ENCODE assay signal across 26 cellular contexts in genomic region chr12:93086288-93086727, GRCh38.
"Had no signal": no experiment of that assay in that cellular context is flagged by ENCODE, and none has a peak within 500 bp of the region (broad histone marks: within the 10 kb centered on the region; RNA-seq: fewer than 3 reads in every experiment).

No MANE protein-coding gene starts in this region.

- H3K4me3 ChIP-seq: coronary artery, gastroesophageal sphincter, heart left ventricle, left lung, psoas muscle, skin epidermis, spleen, thoracic aorta, tibial nerve, upper lobe of left lung had no signal

- H3K4me1 ChIP-seq: gastroesophageal sphincter, left lung, psoas muscle, spleen, tibial nerve had no signal

- H3K27me3 Mint-ChIP-seq: naive thymus-derived CD8-positive, alpha-beta T cell; stimulated activated naive B cell treated with anti-CD40 and anti-IgM and Interleukin-4, amounts not matched to agents 10 μg/mL and 1 μg/mL and 100 μg/mL, for 72 hours; stimulated activated naive CD8-positive, alpha-beta T cell treated with anti-CD3 and anti-CD28 coated beads, Interleukin-15, Interleukin-2, amounts not matched to agents 100 ng/mL and 50 ng/mL, for 24 hours had no signal

- DNase-seq: dermis blood vessel endothelial cell; effector memory CD8-positive, alpha-beta T cell; foreskin fibroblast; heart left ventricle; hippocampal formation; left cardiac atrium; left lung; midbrain; naive thymus-derived CD8-positive, alpha-beta T cell; nephron progenitor cell; nucleus accumbens; psoas muscle; right cardiac atrium; spleen; stimulated activated CD4-positive, alpha-beta T cell treated with anti-CD3 and anti-CD28 coated beads, Interleukin-4, amount 100 ng/mL, for 4 hours; stimulated activated naive B cell treated with anti-CD40 and anti-IgM and Interleukin-4, amounts not matched to agents 10 μg/mL and 1 μg/mL and 100 μg/mL, for 72 hours; upper lobe of left lung had no signal

- H3K4me3 Mint-ChIP-seq: effector memory CD8-positive, alpha-beta T cell; naive thymus-derived CD8-positive, alpha-beta T cell; nephron progenitor cell; stimulated activated naive B cell treated with anti-CD40 and anti-IgM and Interleukin-4, amounts not matched to agents 10 μg/mL and 1 μg/mL and 100 μg/mL, for 72 hours; stimulated activated naive CD8-positive, alpha-beta T cell treated with anti-CD3 and anti-CD28 coated beads, Interleukin-15, Interleukin-2, amounts not matched to agents 100 ng/mL and 50 ng/mL, for 24 hours had no signal

- H3K27ac ChIP-seq: coronary artery, gastroesophageal sphincter, heart left ventricle, left lung, psoas muscle, skin epidermis, spleen, thoracic aorta, tibial nerve, upper lobe of left lung had no signal

- H3K27me3 ChIP-seq: gastroesophageal sphincter, heart left ventricle, left lung, spleen, tibial nerve, upper lobe of left lung had no signal

- H3K9me3 ChIP-seq: thoracic aorta had no signal

- H3K27ac Mint-ChIP-seq: effector memory CD8-positive, alpha-beta T cell; naive thymus-derived CD8-positive, alpha-beta T cell; nephron progenitor cell; stimulated activated naive B cell treated with anti-CD40 and anti-IgM and Interleukin-4, amounts not matched to agents 10 μg/mL and 1 μg/mL and 100 μg/mL, for 72 hours; stimulated activated naive CD8-positive, alpha-beta T cell treated with anti-CD3 and anti-CD28 coated beads, Interleukin-15, Interleukin-2, amounts not matched to agents 100 ng/mL and 50 ng/mL, for 24 hours had no signal

- H3K36me3 ChIP-seq: gastroesophageal sphincter, heart left ventricle, left lung, spleen, thoracic aorta, tibial nerve, upper lobe of left lung had no signal

- FAIRE-seq: islet of Langerhans, urothelium cell line had no signal

- ATAC-seq: effector memory CD8-positive, alpha-beta T cell; esophagus mucosa; gastroesophageal sphincter; heart left ventricle; left cardiac atrium; left lung; naive thymus-derived CD8-positive, alpha-beta T cell; psoas muscle; right cardiac atrium; stimulated activated naive B cell treated with anti-CD40 and anti-IgM and Interleukin-4, amounts not matched to agents 10 μg/mL and 1 μg/mL and 100 μg/mL, for 72 hours had no signal
